ENCODE assay signal across 11 cellular contexts in genomic region chr7:149423441-149423970, GRCh38. TPM values are rescaled to one million over a fixed set of nuclear protein-coding genes. Genes with fewer than 3 reads are reported as not detected.
DNase-seq lines count a peak whose midpoint lies in the region; ATAC-seq and TF ChIP-seq lines count a peak whose summit lies in the region.
"Had no signal": no experiment of that assay in that cellular context is flagged by ENCODE, and none has a peak within 500 bp of the region (broad histone marks: within the 10 kb centered on the region; RNA-seq: fewer than 3 reads in every experiment).

No MANE protein-coding gene starts in this region.

- H3K9me3 ChIP-seq in right lobe of liver, result no peaks in the 10 kb centered on the region
- no peaks in the 10 kb centered on the region for H3K9me3 ChIP-seq in subcutaneous abdominal adipose tissue (ENCODE audit: control insufficient read depth in 5 of 5, low read length in 5 of 5)

- no peaks in the 10 kb centered on the region for H3K9me3 Mint-ChIP-seq in activated naive CD4-positive, alpha-beta T cell treated with anti-CD3 and anti-CD28 coated beads for 36 hours
- H3K9me3 Mint-ChIP-seq: nephron had no signal

- WGBS in right lobe of liver (ENCODE audit: insufficient coverage, low coverage, low lambda C conversion rate, missing lambda C conversion rate), result 44% methylated on average over 16 of the region's 23 CpGs

- intact Hi-C loops in activated naive CD4-positive, alpha-beta T cell treated with anti-CD3 and anti-CD28 coated beads for 36 hours (cut with micrococcal nuclease), result loop anchor here (2.0 to 10.0 kb wide), 2 partner anchors 291 to 297 kb away; partner anchors contain the start of gene ZNF425
- intact Hi-C loops in right lobe of liver (cut with DNase I), result loop anchor here in 1 of 2 donors (10.0 kb wide), 1 partner anchor 119 kb away; no protein-coding TSS in a partner anchor

- no peak for TF ChIP-seq CTCF in right lobe of liver (IDR thresholded peaks at IDR 0.05)

- peak overlapping the region; percentile 34 for H3K4me3 Mint-ChIP-seq in activated naive CD4-positive, alpha-beta T cell treated with anti-CD3 and anti-CD28 coated beads for 36 hours

- ATAC-seq in right lobe of liver, result peak; percentile 3 to 35 (median 22)

- peak overlapping the region in 3 of 5 donors; percentile 77 to 79 (median 77) for H3K9ac ChIP-seq in subcutaneous abdominal adipose tissue (ENCODE audit: low read length in 5 of 5)

- peaks cover 7% of the 10 kb centered on the region for H3K4me1 Mint-ChIP-seq in activated naive CD4-positive, alpha-beta T cell treated with anti-CD3 and anti-CD28 coated beads for 36 hours (ENCODE audit: low read depth)
- H3K4me1 Mint-ChIP-seq: nephron had no signal

- in situ Hi-C loops in ACHN (cut with HindIII; ENCODE audit: low pct_ligation_motif_present, low pct_unique_long_range_greater_than_20kb, low sequenced_read_pairs), result no loop called here

- no peaks in the 10 kb centered on the region for H3K36me3 Mint-ChIP-seq in activated naive CD4-positive, alpha-beta T cell treated with anti-CD3 and anti-CD28 coated beads for 36 hours (ENCODE audit: low read depth)

- peaks cover 2% of the 10 kb centered on the region for H3K27me3 Mint-ChIP-seq in activated naive CD4-positive, alpha-beta T cell treated with anti-CD3 and anti-CD28 coated beads for 36 hours (ENCODE audit: low read depth)

- H3K4me3 ChIP-seq in right lobe of liver (peak overlapping the region in 2 of 3 donors; percentile 40 to 64), subcutaneous abdominal adipose tissue (ENCODE audit: low read depth in 1 of 5, low read length in 5 of 5) (peak overlapping the region; percentile 50 to 73 (median 70))
- H3K4me3 ChIP-seq: cardiac muscle cell had no signal

- DNase-seq in activated naive CD4-positive, alpha-beta T cell treated with anti-CD3 and anti-CD28 coated beads for 36 hours, result no peak
- DNase-seq in activated naive CD4-positive, alpha-beta T cell treated with Interleukin-2 at 50 U/mL for 16 hours, result no peak
- DNase-seq in astrocyte of the hippocampus (ENCODE audit: low read depth, low spot score) (peak; percentile 13), right lobe of liver (no peak), NCI-H187 treated with DMSO at 0.1 percent for 48 hours (lab: John Stamatoyannopoulos, UW) (no peak), kidney tubule cell (ENCODE audit: low spot score) (no peak), ACHN (no peak)
- DNase-seq: NCI-H2227 treated with DMSO at 0.1 percent for 48 hours had no signal

- CTCF ChIA-PET in activated naive CD4-positive, alpha-beta T cell treated with anti-CD3 and anti-CD28 coated beads for 36 hours (lab: Charles Lee), result interaction anchor here (0.8 to 2.6 kb wide), 14 partner anchors 11 to 289 kb away, joined by 3 to 13 read pairs (median 4); partner anchors contain the start of genes ZNF398 and ZNF777

- TF ChIP-seq POLR2A in right lobe of liver (IDR thresholded peaks at IDR 0.05), result no peak

- H3K4me1 ChIP-seq in right lobe of liver (peaks cover 0 to 6% (median 0%) of the 10 kb centered on the region in 4 donors), subcutaneous abdominal adipose tissue (ENCODE audit: control insufficient read depth in 5 of 5, insufficient read depth in 5 of 5, low read length in 5 of 5) (peaks cover 3 to 19% (median 18%) of the 10 kb centered on the region in 5 donors)

- H3K27ac ChIP-seq in right lobe of liver (no peak overlapping the region), subcutaneous abdominal adipose tissue (ENCODE audit: low read depth, low read length) (no peak overlapping the region)
- H3K27ac ChIP-seq: cardiac muscle cell had no signal

- H3K27ac Mint-ChIP-seq in activated naive CD4-positive, alpha-beta T cell treated with anti-CD3 and anti-CD28 coated beads for 36 hours, result no peak overlapping the region
- H3K27ac Mint-ChIP-seq: nephron had no signal

- H3K27me3 ChIP-seq in right lobe of liver (no peaks in the 10 kb centered on the region), subcutaneous abdominal adipose tissue (ENCODE audit: control insufficient read depth in 5 of 5, insufficient read depth in 4 of 5, low read length in 5 of 5) (no peaks in the 10 kb centered on the region)
- H3K27me3 ChIP-seq: cardiac muscle cell had no signal

- H3K36me3 ChIP-seq in right lobe of liver (no peaks in the 10 kb centered on the region), subcutaneous abdominal adipose tissue (ENCODE audit: control insufficient read depth in 5 of 5, insufficient read depth in 5 of 5, low read length in 5 of 5) (peaks cover 0 to 3% (median 0%) of the 10 kb centered on the region in 5 donors)
- H3K36me3 ChIP-seq: cardiac muscle cell had no signal

RNA-seq across cellular contexts. Expression of gene ZNF777, which starts 37.4 kb away (rescaled TPM):
- total RNA-seq in activated naive CD4-positive, alpha-beta T cell treated with anti-CD3 and anti-CD28 coated beads for 36 hours, result 1 to 10 TPM; 8.7 to 9.7 TPM
- 1 to 10 TPM; 5.3 to 7.0 (median 5.4) TPM for total RNA-seq in right lobe of liver
